Comparison of ENCODE assay signal across 8 cellular contexts in genomic region chr1:27934818-27935549, GRCh38. TPM values are rescaled to one million over a fixed set of nuclear protein-coding genes. Genes with fewer than 3 reads are reported as not detected.
DNase-seq lines count a peak whose midpoint lies in the region; ATAC-seq and TF ChIP-seq lines count a peak whose summit lies in the region.

TSS of gene SMPDL3B (plus strand) at chr1:27935000. CDS start at chr1:27935184, 184 bp downstream.

- H3K4me3 ChIP-seq in colonic mucosa (peak within 1 kb of the TSS; percentile 38), neuron (ENCODE audit: low read length) (peak within 1 kb of the TSS; percentile 11)

- H3K36me3 ChIP-seq in colonic mucosa (no peaks in the 10 kb centered on the region), neuron (ENCODE audit: insufficient read depth, low read length) (no peaks in the 10 kb centered on the region)

- no peaks in the 10 kb centered on the region for H3K4me1 ChIP-seq in colonic mucosa
- peaks cover 8% of the 10 kb centered on the region for H3K4me1 ChIP-seq in neuron (ENCODE audit: insufficient read depth, low read length)

- H3K27me3 ChIP-seq in colonic mucosa (no peaks in the 10 kb centered on the region), neuron (ENCODE audit: insufficient read depth, low read length) (peaks cover 24% of the 10 kb centered on the region)

- intact Hi-C loops in colonic mucosa (cut with DNase I) = no loop called here

- peak within 1 kb of the TSS; percentile 21 for H2AFZ ChIP-seq in neuron (ENCODE audit: low read depth, low read length)

- H3K27ac ChIP-seq in colonic mucosa = peak within 1 kb of the TSS; percentile 60

- no peak for TF ChIP-seq CTCF in colonic mucosa (IDR thresholded peaks at IDR 0.05)

- ATAC-seq in GM21360 (IDR thresholded peaks at IDR 0.05; ENCODE audit: unreplicated experiment) = no peak

- peak within 1 kb of the TSS; percentile 32 to 86 for H3K9ac ChIP-seq in colonic mucosa (ENCODE audit: low read depth in 2 of 2, low read length in 2 of 2)

- H3K9me3 ChIP-seq in colonic mucosa (no peaks in the 10 kb centered on the region), neuron (ENCODE audit: low read length) (no peaks in the 10 kb centered on the region)

- peak; percentile 35 for DNase-seq in stimulated activated CD4-positive, alpha-beta T cell treated with anti-CD3 and anti-CD28 coated beads, Interleukin-15, amount 100 ng/mL, for 24 hours
- DNase-seq in stimulated activated CD4-positive, alpha-beta T cell treated with anti-CD3 and anti-CD28 coated beads, Interleukin-2, amount 100 ng/mL, for 48 hours = no peak
- DNase-seq in NCI-H82 (lab: John Stamatoyannopoulos, UW) (peak; percentile 78), colonic mucosa (peak; percentile 88), amniotic stem cell (lab: John Stamatoyannopoulos, UW) (no peak), COLO829 (ENCODE audit: low spot score) (no peak)

RNA-seq across cellular contexts. Expression of gene SMPDL3B, which starts in this region (rescaled TPM):
- 10 to 100 TPM; 27.4 to 38.6 TPM for total RNA-seq in colonic mucosa

Comparison
In these comparisons a context has a peak if more than half of its experiments do, and no peak if none do; other contexts are left out.
1. DNase-seq: peak in stimulated activated CD4-positive, alpha-beta T cell treated with anti-CD3 and anti-CD28 coated beads, Interleukin-15, amount 100 ng/mL, for 24 hours (single experiment), NCI-H82 (single experiment) and colonic mucosa (single experiment); none in stimulated activated CD4-positive, alpha-beta T cell treated with anti-CD3 and anti-CD28 coated beads, Interleukin-2, amount 100 ng/mL, for 48 hours (0 of 2), amniotic stem cell (single experiment) and COLO829 (single experiment).